In the genomic region with DNA sequence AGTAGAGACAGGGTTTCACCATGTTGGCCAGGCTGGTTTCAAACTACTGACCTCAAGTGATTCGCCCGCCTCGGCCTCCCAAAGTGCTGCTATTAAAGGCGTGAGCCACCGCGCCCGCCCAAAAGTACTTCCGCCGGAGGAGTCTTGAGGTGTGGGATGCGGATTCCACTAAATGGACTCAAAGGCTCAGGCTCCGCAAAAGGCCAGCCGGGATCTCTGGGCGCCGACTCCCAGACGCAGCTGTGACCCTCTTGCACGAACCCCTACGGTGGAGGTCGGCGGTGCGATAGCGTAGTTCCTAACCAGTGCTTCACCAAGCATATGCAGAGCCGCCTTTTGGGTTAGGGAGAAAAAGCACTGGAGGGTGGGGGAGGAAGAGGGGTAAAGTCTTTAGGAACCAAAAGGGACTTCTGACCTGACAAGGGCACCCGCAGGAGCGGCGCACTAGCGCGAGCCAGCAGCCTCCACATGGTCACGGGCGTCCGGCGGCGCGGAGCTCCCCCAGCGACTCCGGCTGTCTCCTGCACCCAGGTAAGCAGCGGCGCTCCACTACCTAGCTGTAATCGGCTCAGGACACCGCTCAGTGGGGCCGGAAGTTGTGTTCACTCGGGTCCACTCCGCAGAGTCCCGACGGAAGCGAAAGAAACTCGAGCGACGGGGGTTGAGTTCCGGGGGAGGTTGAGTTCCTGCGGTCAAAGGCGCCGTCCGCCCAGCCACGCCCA, we compare ENCODE assay signal across 8 cellular contexts. TPM values are rescaled to one million over a fixed set of nuclear protein-coding genes. Genes with fewer than 3 reads are reported as not detected.
DNase-seq lines count a peak whose midpoint lies in the region; ATAC-seq and TF ChIP-seq lines count a peak whose summit lies in the region.

MRPL16 (minus strand) TSS at position 590 of the 722 bp plus-strand sequence; CDS start at position 470, 120 bp downstream.

- peaks cover 6 to 28% (median 18%) of the 10 kb centered on the region in 4 donors for H3K36me3 ChIP-seq in liver (ENCODE audit: control insufficient read depth in 4 of 4, insufficient read depth in 3 of 4, low read depth in 1 of 4, low read length in 3 of 4)

- ATAC-seq in GM19351 (IDR thresholded peaks at IDR 0.05; ENCODE audit: unreplicated experiment) (peak; percentile 95), HG03521 (IDR thresholded peaks at IDR 0.05; ENCODE audit: unreplicated experiment) (peak; percentile 100)

- TF ChIP-seq RAD21 in liver (IDR thresholded peaks at IDR 0.05): no peak

- peaks cover 24% of the 10 kb centered on the region for H3K4me1 Mint-ChIP-seq in CD14-positive monocyte

- peak within 1 kb of the TSS; percentile 87 to 94 (median 92) for H3K27ac Mint-ChIP-seq in CD14-positive monocyte

- peak within 1 kb of the TSS; percentile 83 to 98 for H3K9ac ChIP-seq in liver (ENCODE audit: low read depth in 1 of 2, low read length in 2 of 2)

- peak within 1 kb of the TSS; percentile 90 to 95 for H3K4me3 Mint-ChIP-seq in CD14-positive monocyte

- H3K9me3 Mint-ChIP-seq in CD14-positive monocyte: peaks cover 0 to 3% (median 0%) of the 10 kb centered on the region in 7 donors

- H3K27me3 ChIP-seq in liver (ENCODE audit: control insufficient read depth in 4 of 4, insufficient read depth in 4 of 4, low read length in 3 of 4): no peaks in the 10 kb centered on the region

- peaks cover 25 to 26% of the 10 kb centered on the region in 2 donors for H3K36me3 Mint-ChIP-seq in CD14-positive monocyte

- H3K4me3 ChIP-seq in liver (ENCODE audit: low read depth in 1 of 3, low read length in 3 of 3): peak within 1 kb of the TSS; percentile 78 to 98 (median 87)

- peak within 1 kb of the TSS; percentile 74 to 90 for H3K27ac ChIP-seq in liver (ENCODE audit: low read depth in 1 of 2, low read length in 2 of 2)

- intact Hi-C loops in CD14-positive monocyte (cut with micrococcal nuclease): loop anchor here in 1 of 2 donors (5.0 kb wide), 1 partner anchor 143 kb away; the partner anchor contains the start of gene PATL1

- H3K9me3 ChIP-seq in liver (ENCODE audit: control insufficient read depth in 4 of 4, low read length in 3 of 4): no peaks in the 10 kb centered on the region

- WGBS in liver: under 1% methylated on average over 54 of the region's 54 CpGs

- peak; percentile 90 for DNase-seq in CD14-positive monocyte (ENCODE audit: low spot score)
- peak; percentile 97 for DNase-seq in NCI-H69 (lab: John Stamatoyannopoulos, UW)
- peak; percentile 89 for DNase-seq in activated CD4-positive, alpha-beta T cell treated with anti-CD3 and anti-CD28 coated beads, Interleukin-2, amount 50 U/mL, for 1 hour
- peak; percentile 89 for DNase-seq in dermis blood vessel endothelial cell
- peak; percentile 91 for DNase-seq in stimulated activated CD4-positive, alpha-beta T cell treated with anti-CD3 and anti-CD28 coated beads, Interleukin-4, amount 100 ng/mL, for 24 hours

- H3K27me3 Mint-ChIP-seq in CD14-positive monocyte (ENCODE audit: low read depth in 3 of 3): no peaks in the 10 kb centered on the region

- peaks cover 0 to 6% (median 0%) of the 10 kb centered on the region in 4 donors for H3K4me1 ChIP-seq in liver (ENCODE audit: control insufficient read depth in 4 of 4, insufficient read depth in 4 of 4, low read length in 3 of 4)

- TF ChIP-seq CTCF in CD14-positive monocyte (IDR thresholded peaks at IDR 0.05) (no peak), liver (IDR thresholded peaks at IDR 0.05; ENCODE audit: low read depth, low read length, missing input control) (peak; percentile 30)

TF ChIP-seq in liver, 16 proteins besides CTCF, POLR2A, EP300 and RAD21:
- TF ChIP-seq YY1 (IDR thresholded peaks at IDR 0.05) (peak; percentile 80), HNF4A (conservative IDR thresholded peaks at IDR 0.05) (peak; percentile 38 to 41), HNF4G (IDR thresholded peaks at IDR 0.05) (peak; percentile 50), EGR1 (IDR thresholded peaks at IDR 0.05; ENCODE audit: low read depth in 2 of 2) (peak in 1 of 2 donors; percentile 32), NR2F2 (IDR thresholded peaks at IDR 0.05) (no peak), JUND (IDR thresholded peaks at IDR 0.05) (peak in 1 of 2 donors; percentile 12), RXRA (IDR thresholded peaks at IDR 0.05) (peak; percentile 40 to 53), FOXA1 (IDR thresholded peaks at IDR 0.05) (peak; percentile 37), SP1 (IDR thresholded peaks at IDR 0.05) (peak; percentile 42), MAX (IDR thresholded peaks at IDR 0.05) (peak; percentile 32), GABPA (IDR thresholded peaks at IDR 0.05 in 1 of 2, conservative IDR thresholded peaks at IDR 0.05 in 1 of 2) (peak; percentile 100), ATF3 (IDR thresholded peaks at IDR 0.05) (peak; percentile 41), TAF1 (conservative IDR thresholded peaks at IDR 0.05) (peak; percentile 82), FOXA2 (IDR thresholded peaks at IDR 0.05) (peak; percentile 6)
- TF ChIP-seq, protein P1, sequence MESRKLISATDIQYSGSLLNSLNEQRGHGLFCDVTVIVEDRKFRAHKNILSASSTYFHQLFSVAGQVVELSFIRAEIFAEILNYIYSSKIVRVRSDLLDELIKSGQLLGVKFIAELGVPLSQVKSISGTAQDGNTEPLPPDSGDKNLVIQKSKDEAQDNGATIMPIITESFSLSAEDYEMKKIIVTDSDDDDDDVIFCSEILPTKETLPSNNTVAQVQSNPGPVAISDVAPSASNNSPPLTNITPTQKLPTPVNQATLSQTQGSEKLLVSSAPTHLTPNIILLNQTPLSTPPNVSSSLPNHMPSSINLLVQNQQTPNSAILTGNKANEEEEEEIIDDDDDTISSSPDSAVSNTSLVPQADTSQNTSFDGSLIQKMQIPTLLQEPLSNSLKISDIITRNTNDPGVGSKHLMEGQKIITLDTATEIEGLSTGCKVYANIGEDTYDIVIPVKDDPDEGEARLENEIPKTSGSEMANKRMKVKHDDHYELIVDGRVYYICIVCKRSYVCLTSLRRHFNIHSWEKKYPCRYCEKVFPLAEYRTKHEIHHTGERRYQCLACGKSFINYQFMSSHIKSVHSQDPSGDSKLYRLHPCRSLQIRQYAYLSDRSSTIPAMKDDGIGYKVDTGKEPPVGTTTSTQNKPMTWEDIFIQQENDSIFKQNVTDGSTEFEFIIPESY (IDR thresholded peaks at IDR 0.05): no peak
- TF ChIP-seq, protein P2, sequence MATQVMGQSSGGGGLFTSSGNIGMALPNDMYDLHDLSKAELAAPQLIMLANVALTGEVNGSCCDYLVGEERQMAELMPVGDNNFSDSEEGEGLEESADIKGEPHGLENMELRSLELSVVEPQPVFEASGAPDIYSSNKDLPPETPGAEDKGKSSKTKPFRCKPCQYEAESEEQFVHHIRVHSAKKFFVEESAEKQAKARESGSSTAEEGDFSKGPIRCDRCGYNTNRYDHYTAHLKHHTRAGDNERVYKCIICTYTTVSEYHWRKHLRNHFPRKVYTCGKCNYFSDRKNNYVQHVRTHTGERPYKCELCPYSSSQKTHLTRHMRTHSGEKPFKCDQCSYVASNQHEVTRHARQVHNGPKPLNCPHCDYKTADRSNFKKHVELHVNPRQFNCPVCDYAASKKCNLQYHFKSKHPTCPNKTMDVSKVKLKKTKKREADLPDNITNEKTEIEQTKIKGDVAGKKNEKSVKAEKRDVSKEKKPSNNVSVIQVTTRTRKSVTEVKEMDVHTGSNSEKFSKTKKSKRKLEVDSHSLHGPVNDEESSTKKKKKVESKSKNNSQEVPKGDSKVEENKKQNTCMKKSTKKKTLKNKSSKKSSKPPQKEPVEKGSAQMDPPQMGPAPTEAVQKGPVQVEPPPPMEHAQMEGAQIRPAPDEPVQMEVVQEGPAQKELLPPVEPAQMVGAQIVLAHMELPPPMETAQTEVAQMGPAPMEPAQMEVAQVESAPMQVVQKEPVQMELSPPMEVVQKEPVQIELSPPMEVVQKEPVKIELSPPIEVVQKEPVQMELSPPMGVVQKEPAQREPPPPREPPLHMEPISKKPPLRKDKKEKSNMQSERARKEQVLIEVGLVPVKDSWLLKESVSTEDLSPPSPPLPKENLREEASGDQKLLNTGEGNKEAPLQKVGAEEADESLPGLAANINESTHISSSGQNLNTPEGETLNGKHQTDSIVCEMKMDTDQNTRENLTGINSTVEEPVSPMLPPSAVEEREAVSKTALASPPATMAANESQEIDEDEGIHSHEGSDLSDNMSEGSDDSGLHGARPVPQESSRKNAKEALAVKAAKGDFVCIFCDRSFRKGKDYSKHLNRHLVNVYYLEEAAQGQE (IDR thresholded peaks at IDR 0.05): peak; percentile 63

RNA-seq across cellular contexts. Expression of gene MRPL16, which starts in this region (rescaled TPM):
- polyA plus RNA-seq in CD14-positive monocyte: 10 to 100 TPM; 71.9 to 75.0 TPM
- 35.9 and 44.5 TPM in 2 replicates for total RNA-seq in dermis blood vessel endothelial cell
- 10 to 100 TPM; 24.9 to 33.5 TPM for total RNA-seq in liver
- polyA plus RNA-seq in liver: 10 to 100 TPM; 45.7 to 54.9 TPM

Comparison
In these comparisons a context has a peak if more than half of its experiments do, and no peak if none do; other contexts are left out.
1. Peak in every context shown above with its lines: DNase-seq, ATAC-seq, H3K4me3 ChIP-seq and H3K27ac ChIP-seq.